ENCODE assay signal across 3 cellular contexts in genomic region chr4:115844180-115844579, GRCh38.
TF ChIP-seq lines count a peak whose summit lies in the region.

No MANE protein-coding gene starts in this region.

TF ChIP-seq in SK-N-SH, 30 proteins besides CTCF, POLR2A, EP300 and RAD21 (continued from another document):
- TF ChIP-seq REST (IDR thresholded peaks at IDR 0.05; ENCODE audit: low read depth, low read length) = no peak
- no peak for TF ChIP-seq SMC3 (IDR thresholded peaks at IDR 0.05; ENCODE audit: low read depth, low read length)
- no peak for TF ChIP-seq NFIC (IDR thresholded peaks at IDR 0.05; ENCODE audit: borderline replicate concordance)
- TF ChIP-seq TCF12 (IDR thresholded peaks at IDR 0.05) = no peak
- no peak for TF ChIP-seq EZH2phosphoT487 (IDR thresholded peaks at IDR 0.05; ENCODE audit: borderline replicate concordance, low read depth)
- no peak for TF ChIP-seq GATA2 (CRISPR knock-in tag; IDR thresholded peaks at IDR 0.05)

TF ChIP-seq in SK-N-SH treated with all-trans-retinoic acid at 6 μM for 48 hours, 23 proteins besides CTCF, POLR2A, EP300 and RAD21 (continued from another document):
- TF ChIP-seq BACH2 (CRISPR knock-in tag; IDR thresholded peaks at IDR 0.05; ENCODE audit: borderline replicate concordance) (no peak), CSDC2 (CRISPR knock-in tag; IDR thresholded peaks at IDR 0.05) (no peak), ZC3H10 (CRISPR knock-in tag; IDR thresholded peaks at IDR 0.05) (no peak), SNAI2 (CRISPR knock-in tag; IDR thresholded peaks at IDR 0.05) (no peak), ZFP3 (CRISPR knock-in tag; IDR thresholded peaks at IDR 0.05) (no peak), ZFP30 (CRISPR knock-in tag; IDR thresholded peaks at IDR 0.05) (no peak), RARB (CRISPR knock-in tag; IDR thresholded peaks at IDR 0.05) (no peak), CREB5 (CRISPR knock-in tag; IDR thresholded peaks at IDR 0.05; ENCODE audit: low read depth) (no peak), CSRNP3 (CRISPR knock-in tag; IDR thresholded peaks at IDR 0.05) (no peak), POU6F1 (CRISPR knock-in tag; IDR thresholded peaks at IDR 0.05; ENCODE audit: borderline replicate concordance, low read depth) (no peak), ZNF565 (CRISPR knock-in tag; conservative IDR thresholded peaks at IDR 0.05; ENCODE audit: low read depth) (no peak), PPARA (CRISPR knock-in tag; IDR thresholded peaks at IDR 0.05; ENCODE audit: borderline replicate concordance) (no peak), GLIS3 (CRISPR knock-in tag; IDR thresholded peaks at IDR 0.05) (no peak), PATZ1 (CRISPR knock-in tag; IDR thresholded peaks at IDR 0.05; ENCODE audit: borderline replicate concordance) (no peak), ISL1 (CRISPR knock-in tag; IDR thresholded peaks at IDR 0.05) (no peak), ZNF8 (CRISPR knock-in tag; IDR thresholded peaks at IDR 0.05) (no peak), ZNF70 (CRISPR knock-in tag; IDR thresholded peaks at IDR 0.05) (no peak), TCF4 (CRISPR knock-in tag; IDR thresholded peaks at IDR 0.05; ENCODE audit: borderline replicate concordance) (no peak), ARNTL (CRISPR knock-in tag; IDR thresholded peaks at IDR 0.05; ENCODE audit: borderline replicate concordance, low read depth) (no peak)

TF ChIP-seq in HepG2, 621 proteins besides CTCF, POLR2A, EP300 and RAD21 (continued from another document):
- TF ChIP-seq ZNF720 (CRISPR knock-in tag; IDR thresholded peaks at IDR 0.05) = no peak
- TF ChIP-seq ZFP36 (IDR thresholded peaks at IDR 0.05; ENCODE audit: borderline replicate concordance, low read depth, low read length, partially characterized antibody) = no peak
- peak; percentile 36; the same call in 1 of the 2 replicates for TF ChIP-seq NCOR1 (IDR thresholded peaks at IDR 0.05; ENCODE audit: borderline replicate concordance, low read length)
- peak; percentile 29; the same call in 1 of the 2 replicates for TF ChIP-seq SOX5 (CRISPR knock-in tag; IDR thresholded peaks at IDR 0.05; ENCODE audit: borderline replicate concordance)
- TF ChIP-seq CENPT (CRISPR knock-in tag; IDR thresholded peaks at IDR 0.05; ENCODE audit: low read depth) = no peak
- no peak for TF ChIP-seq RARG (CRISPR knock-in tag; IDR thresholded peaks at IDR 0.05; ENCODE audit: low read depth)
- TF ChIP-seq HNF4A (CRISPR knock-in tag; IDR thresholded peaks at IDR 0.05) = peak; percentile 35
- no peak for TF ChIP-seq SOX13 (IDR thresholded peaks at IDR 0.05)
- TF ChIP-seq SOX13 (CRISPR knock-in tag; conservative IDR thresholded peaks at IDR 0.05 in 1 of 2, IDR thresholded peaks at IDR 0.05 in 1 of 2) = peak in 1 of 2 experiments; percentile 63; a peak in 1 of 4 replicates
- TF ChIP-seq SIX4 (CRISPR knock-in tag; IDR thresholded peaks at IDR 0.05) = no peak
